ENCODE assay signal across 19 cellular contexts in genomic region chr22:45546333-45547015, GRCh38. TPM values are rescaled to one million over a fixed set of nuclear protein-coding genes. Genes with fewer than 3 reads are reported as not detected.
A peak's percentile ranks its signal among the peaks of the same experiment; 100 is the strongest.
DNase-seq lines count a peak whose midpoint lies in the region; ATAC-seq and TF ChIP-seq lines count a peak whose summit lies in the region.
"Had no signal": no experiment of that assay in that cellular context is flagged by ENCODE, and none has a peak within 500 bp of the region (broad histone marks: within the 10 kb centered on the region; RNA-seq: fewer than 3 reads in every experiment).

No MANE protein-coding gene starts in this region.

- H3K9me3 Mint-ChIP-seq in stimulated activated naive CD8-positive, alpha-beta T cell treated with anti-CD3 and anti-CD28 coated beads, Interleukin-15, amount 100 ng/mL, for 72 hours, result no peaks in the 10 kb centered on the region
- no peaks in the 10 kb centered on the region for H3K9me3 Mint-ChIP-seq in immature natural killer cell
- H3K9me3 Mint-ChIP-seq: CD4-positive, alpha-beta T cell had no signal

- H3K9me3 ChIP-seq in right atrium auricular region (no peaks in the 10 kb centered on the region), ascending aorta (no peaks in the 10 kb centered on the region), suprapubic skin (no peaks in the 10 kb centered on the region)

- whole genome bisulfite sequencing in suprapubic skin, result 95% methylated on average over 20 of the region's 21 CpGs

- H3K27ac ChIP-seq in right atrium auricular region, result no peak overlapping the region
- peak overlapping the region; percentile 27 to 50 for H3K27ac ChIP-seq in ascending aorta
- H3K27ac ChIP-seq in suprapubic skin, result no peak overlapping the region

- no peaks in the 10 kb centered on the region for H3K27me3 Mint-ChIP-seq in stimulated activated naive CD8-positive, alpha-beta T cell treated with anti-CD3 and anti-CD28 coated beads, Interleukin-15, amount 100 ng/mL, for 72 hours
- H3K27me3 Mint-ChIP-seq in immature natural killer cell (ENCODE audit: low read depth in 3 of 3), result peaks cover 0 to 4% (median 1%) of the 10 kb centered on the region in 3 donors
- H3K27me3 Mint-ChIP-seq: CD4-positive, alpha-beta T cell had no signal

- no peak for TF ChIP-seq EP300 in suprapubic skin (IDR thresholded peaks at IDR 0.05)

- H3K4me1 Mint-ChIP-seq in stimulated activated naive CD8-positive, alpha-beta T cell treated with anti-CD3 and anti-CD28 coated beads, Interleukin-15, amount 100 ng/mL, for 72 hours, result no peaks in the 10 kb centered on the region
- H3K4me1 Mint-ChIP-seq in immature natural killer cell, result no peaks in the 10 kb centered on the region

- H3K4me1 ChIP-seq in right atrium auricular region (peaks cover 0 to 39% of the 10 kb centered on the region in 2 donors), ascending aorta (peaks cover 17 to 45% of the 10 kb centered on the region in 2 donors), suprapubic skin (peaks cover 34% of the 10 kb centered on the region)

- H3K27ac Mint-ChIP-seq in stimulated activated naive CD8-positive, alpha-beta T cell treated with anti-CD3 and anti-CD28 coated beads, Interleukin-15, amount 100 ng/mL, for 72 hours, result no peak overlapping the region
- no peak overlapping the region for H3K27ac Mint-ChIP-seq in immature natural killer cell
- H3K27ac Mint-ChIP-seq: CD4-positive, alpha-beta T cell had no signal

- ATAC-seq in left cardiac atrium, result no peak
- ATAC-seq in stimulated activated naive CD8-positive, alpha-beta T cell treated with anti-CD3 and anti-CD28 coated beads, Interleukin-15, amount 100 ng/mL, for 72 hours, result no peak
- ATAC-seq: A549, SK-N-SH treated with all-trans-retinoic acid at 6 μM for 48 hours had no signal

- no peaks in the 10 kb centered on the region for H3K36me3 Mint-ChIP-seq in immature natural killer cell

- H3K27me3 ChIP-seq in right atrium auricular region (no peaks in the 10 kb centered on the region), ascending aorta (no peaks in the 10 kb centered on the region), suprapubic skin (no peaks in the 10 kb centered on the region)

- H3K4me3 ChIP-seq in right atrium auricular region (no peak overlapping the region), ascending aorta (no peak overlapping the region), suprapubic skin (no peak overlapping the region)
- H3K4me3 ChIP-seq: A549 had no signal

- DNase-seq in left cardiac atrium, result peak; percentile 26
- DNase-seq in right atrium auricular region (ENCODE audit: low spot score), result no peak
- no peak for DNase-seq in ascending aorta (ENCODE audit: low spot score in 2 of 2)
- peak; percentile 25 for DNase-seq in left kidney (ENCODE audit: low read depth, low spot score)
- no peak for DNase-seq in stimulated activated naive CD8-positive, alpha-beta T cell treated with anti-CD3 and anti-CD28 coated beads, Interleukin-15, amount 100 ng/mL, for 72 hours
- DNase-seq in suprapubic skin (ENCODE audit: low spot score in 2 of 2), result no peak
- no peak for DNase-seq in immature natural killer cell
- DNase-seq: CD4-positive, alpha-beta T cell; DMS153; EL; GOT3; KBM-7; NCI-H1105 treated with DMSO at 0.1 percent for 48 hours; NCI-H1694; NCI-H2171; NCI-H446 treated with DMSO at 0.1 percent for 48 hours; SHP77 treated with DMSO at 0.1 percent for 48 hours had no signal

- H3K36me3 ChIP-seq in right atrium auricular region, result peaks cover 15% of the 10 kb centered on the region
- H3K36me3 ChIP-seq in ascending aorta, result peaks cover 14 to 16% of the 10 kb centered on the region in 2 donors
- H3K36me3 ChIP-seq in suprapubic skin, result peaks cover 44% of the 10 kb centered on the region

- TF ChIP-seq CTCF in right atrium auricular region (IDR thresholded peaks at IDR 0.05) (no peak), ascending aorta (IDR thresholded peaks at IDR 0.05) (no peak), suprapubic skin (IDR thresholded peaks at IDR 0.05) (no peak)

- no peak for TF ChIP-seq POLR2A in suprapubic skin (IDR thresholded peaks at IDR 0.05)

- intact Hi-C loops in left cardiac atrium (cut with DNase I) (no loop called here), ascending aorta (cut with DNase I) (no loop called here)

- H3K4me3 Mint-ChIP-seq in stimulated activated naive CD8-positive, alpha-beta T cell treated with anti-CD3 and anti-CD28 coated beads, Interleukin-15, amount 100 ng/mL, for 72 hours, result no peak overlapping the region
- no peak overlapping the region for H3K4me3 Mint-ChIP-seq in immature natural killer cell
- H3K4me3 Mint-ChIP-seq: CD4-positive, alpha-beta T cell had no signal

RNA-seq across cellular contexts. Expression of gene FBLN1, which starts 43.8 kb away (rescaled TPM):
- total RNA-seq in left cardiac atrium (100 to 1,000 TPM; 251 to 348 TPM), right atrium auricular region (100 to 1,000 TPM in 1 of 2 donors, 10 to 100 TPM in 1; 92.8 to 354 TPM), ascending aorta (580 TPM), suprapubic skin (100 to 1,000 TPM; 111 to 174 (median 139) TPM)
- polyA plus RNA-seq in immature natural killer cell, result not detected
- total RNA-seq: CD4-positive, alpha-beta T cell had no signal

Comparison
In these comparisons a context has a peak if more than half of its experiments do, and no peak if none do; other contexts are left out.
1. DNase-seq: peak in left cardiac atrium (single experiment) and left kidney (single experiment); none in right atrium auricular region (single experiment), ascending aorta (0 of 2), stimulated activated naive CD8-positive, alpha-beta T cell treated with anti-CD3 and anti-CD28 coated beads, Interleukin-15, amount 100 ng/mL, for 72 hours (0 of 2), suprapubic skin (0 of 2) and immature natural killer cell (0 of 3).
2. H3K27ac ChIP-seq: peak in ascending aorta (2 of 2); none in right atrium auricular region (0 of 2) and suprapubic skin (single experiment).